19 cellular contexts compared by ENCODE assay signal in genomic region chr12:122009741-122010140, GRCh38. TPM values are rescaled to one million over a fixed set of nuclear protein-coding genes. Genes with fewer than 3 reads are reported as not detected.
DNase-seq lines count a peak whose midpoint lies in the region; ATAC-seq, FAIRE-seq and TF ChIP-seq lines count a peak whose summit lies in the region.
"Had no signal": no experiment of that assay in that cellular context is flagged by ENCODE, and none has a peak within 500 bp of the region (broad histone marks: within the 10 kb centered on the region; RNA-seq: fewer than 3 reads in every experiment).

No MANE protein-coding gene starts in this region.

- H3K27ac ChIP-seq in DOHH2 (ENCODE audit: low read depth, low read length) (peak overlapping the region; percentile 99), OCI-LY1 (ENCODE audit: low read depth, low read length, poor library complexity, severe bottlenecking) (peak overlapping the region; percentile 100), kidney (ENCODE audit: low read depth in 2 of 2, low read length in 2 of 2) (no peak overlapping the region)
- H3K27ac ChIP-seq: C4-2B, Peyer's patch, SK-N-MC had no signal

- H3K36me3 Mint-ChIP-seq in stimulated activated memory B cell treated with anti-CD40 and anti-IgM and Interleukin-4, amounts not matched to agents 10 μg/mL and 1 μg/mL and 100 μg/mL, for 72 hours, result no peaks in the 10 kb centered on the region

- DNase-seq in kidney, result peak; percentile 60
- DNase-seq in GF-D8 (lab: John Stamatoyannopoulos, UW), result no peak
- DNase-seq: H9, KBM-7, NCI-H1048, NCI-H146, NCI-H2081 treated with DMSO at 0.1 percent for 48 hours, NCI-H510A, NCI-H774, Right ventricle myocardium superior had no signal

- H3K9me2 ChIP-seq in DOHH2 (replicated peaks; ENCODE audit: control insufficient read depth, low read length), result no peaks in the 10 kb centered on the region
- H3K9me2 ChIP-seq in OCI-LY1 (ENCODE audit: low read depth, low read length), result no peaks in the 10 kb centered on the region

- H3K9ac ChIP-seq in OCI-LY1 (ENCODE audit: low read length), result peak overlapping the region; percentile 69
- H3K9ac ChIP-seq in kidney (ENCODE audit: low read length in 2 of 2), result no peak overlapping the region

- no peak for TF ChIP-seq CTCF in DOHH2 (IDR thresholded peaks at IDR 0.05; ENCODE audit: low read depth, low read length, poor library complexity, severe bottlenecking)
- no peak for TF ChIP-seq CTCF in OCI-LY1 (IDR thresholded peaks at IDR 0.05; ENCODE audit: low read length)
- TF ChIP-seq CTCF in kidney (IDR thresholded peaks at IDR 0.05; ENCODE audit: borderline replicate concordance, extremely low read depth, insufficient read depth), result no peak

- peak; percentile 64 for ATAC-seq in stimulated activated memory B cell treated with anti-CD40 and anti-IgM and Interleukin-4, amounts not matched to agents 10 μg/mL and 1 μg/mL and 100 μg/mL, for 72 hours
- no peak for ATAC-seq in HG02678 (IDR thresholded peaks at IDR 0.05; ENCODE audit: unreplicated experiment)
- ATAC-seq in HG03378 (IDR thresholded peaks at IDR 0.05; ENCODE audit: unreplicated experiment), result no peak

- H3K4me1 ChIP-seq in DOHH2 (ENCODE audit: control insufficient read depth, low read length), result peaks cover 97% of the 10 kb centered on the region
- H3K4me1 ChIP-seq in OCI-LY1 (ENCODE audit: insufficient read depth, low read length, severe bottlenecking), result peaks cover 88% of the 10 kb centered on the region
- H3K4me1 ChIP-seq in kidney (ENCODE audit: control insufficient read depth in 1 of 2, insufficient read depth in 1 of 2, low read depth in 1 of 2, low read length in 2 of 2), result peaks cover 0 to under 1% of the 10 kb centered on the region in 2 donors

- peaks cover 53% of the 10 kb centered on the region for H3K4me1 Mint-ChIP-seq in stimulated activated memory B cell treated with anti-CD40 and anti-IgM and Interleukin-4, amounts not matched to agents 10 μg/mL and 1 μg/mL and 100 μg/mL, for 72 hours

- H3K4me3 ChIP-seq in DOHH2 (ENCODE audit: low read length), result peak overlapping the region; percentile 59
- peak overlapping the region; percentile 5 for H3K4me3 ChIP-seq in OCI-LY1 (ENCODE audit: low read depth, low read length, poor library complexity, severe bottlenecking)
- H3K4me3 ChIP-seq in kidney (ENCODE audit: low read length in 2 of 2), result no peak overlapping the region
- H3K4me3 ChIP-seq: Peyer's patch, SK-N-MC had no signal

- H3F3A ChIP-seq in DOHH2 (ENCODE audit: control insufficient read depth, insufficient read depth) (peaks cover 86% of the 10 kb centered on the region), OCI-LY1 (ENCODE audit: insufficient read depth, low read length) (peaks cover 12% of the 10 kb centered on the region)

- H3K36me3 ChIP-seq in DOHH2 (ENCODE audit: control insufficient read depth, low read length) (peaks cover 73% of the 10 kb centered on the region), OCI-LY1 (ENCODE audit: insufficient read depth, low read length) (peaks cover 13% of the 10 kb centered on the region), kidney (ENCODE audit: control insufficient read depth in 1 of 2, insufficient read depth in 2 of 2, low read length in 2 of 2) (no peaks in the 10 kb centered on the region)
- H3K36me3 ChIP-seq: Peyer's patch had no signal

- peaks cover 37% of the 10 kb centered on the region for H3K27me3 Mint-ChIP-seq in stimulated activated memory B cell treated with anti-CD40 and anti-IgM and Interleukin-4, amounts not matched to agents 10 μg/mL and 1 μg/mL and 100 μg/mL, for 72 hours

- H3K27me3 ChIP-seq in DOHH2 (ENCODE audit: control insufficient read depth, low read length) (no peaks in the 10 kb centered on the region), OCI-LY1 (ENCODE audit: insufficient read depth, low read length) (no peaks in the 10 kb centered on the region)
- H3K27me3 ChIP-seq: Peyer's patch had no signal

- intact Hi-C loops in kidney (cut with DNase I), result no loop called here

- no peak overlapping the region for H2AFZ ChIP-seq in OCI-LY1 (ENCODE audit: low read length)

- no peaks in the 10 kb centered on the region; the same call in 1 of the 2 replicates for H3K9me3 ChIP-seq in DOHH2 (ENCODE audit: control insufficient read depth, insufficient read depth, low read length)
- peaks cover 5% of the 10 kb centered on the region; the same call in 1 of the 2 replicates for H3K9me3 ChIP-seq in OCI-LY1 (ENCODE audit: low read length)
- H3K9me3 ChIP-seq in kidney (ENCODE audit: control insufficient read depth in 1 of 2, low read length in 2 of 2), result no peaks in the 10 kb centered on the region
- H3K9me3 ChIP-seq: Peyer's patch had no signal

- peak overlapping the region; percentile 43 for H3K4me3 Mint-ChIP-seq in stimulated activated memory B cell treated with anti-CD40 and anti-IgM and Interleukin-4, amounts not matched to agents 10 μg/mL and 1 μg/mL and 100 μg/mL, for 72 hours
- H3K4me3 Mint-ChIP-seq: H9 had no signal

- H3K4me2 ChIP-seq in DOHH2 (ENCODE audit: low read length) (peak overlapping the region; percentile 84), OCI-LY1 (ENCODE audit: low read length) (peak overlapping the region; percentile 61)

- H3K79me2 ChIP-seq in DOHH2 (ENCODE audit: control insufficient read depth, low read length) (peaks cover 60% of the 10 kb centered on the region), OCI-LY1 (ENCODE audit: insufficient read depth, low read length) (no peaks in the 10 kb centered on the region)

- H4K20me1 ChIP-seq in DOHH2 (ENCODE audit: control insufficient read depth, insufficient read depth, low read depth, low read length), result no peaks in the 10 kb centered on the region
- no peaks in the 10 kb centered on the region for H4K20me1 ChIP-seq in OCI-LY1 (ENCODE audit: insufficient read depth, low read length)

- H3K27ac Mint-ChIP-seq in stimulated activated memory B cell treated with anti-CD40 and anti-IgM and Interleukin-4, amounts not matched to agents 10 μg/mL and 1 μg/mL and 100 μg/mL, for 72 hours, result peak overlapping the region; percentile 73

- FAIRE-seq in kidney (lab: Jason Lieb, UNC), result no peak
- FAIRE-seq: A204.1 had no signal

- H3K9me3 Mint-ChIP-seq in stimulated activated memory B cell treated with anti-CD40 and anti-IgM and Interleukin-4, amounts not matched to agents 10 μg/mL and 1 μg/mL and 100 μg/mL, for 72 hours, result no peaks in the 10 kb centered on the region
- H3K9me3 Mint-ChIP-seq: H9 had no signal

RNA-seq across cellular contexts. Expression of gene BCL7A, which starts 11.9 kb away (rescaled TPM):
- total RNA-seq in kidney, result 22.7 TPM
- 6.8 TPM for polyA plus RNA-seq in kidney (ENCODE audit: insufficient read depth, low read depth, low replicate concordance)

Comparison
In these comparisons a context has a peak if more than half of its experiments do, and no peak if none do; other contexts are left out.
1. H3K27ac ChIP-seq: peak in DOHH2 (single experiment) and OCI-LY1 (single experiment); none in kidney (0 of 2).
2. H3K4me3 ChIP-seq: peak in DOHH2 (single experiment) and OCI-LY1 (single experiment); none in kidney (0 of 2).